19 cellular contexts compared by ENCODE assay signal in genomic region chr6:124470803-124471202, GRCh38.
A peak's percentile ranks its signal among the peaks of the same experiment; 100 is the strongest.
DNase-seq lines count a peak whose midpoint lies in the region.
"Had no signal": no experiment of that assay in that cellular context is flagged by ENCODE, and none has a peak within 500 bp of the region (broad histone marks: within the 10 kb centered on the region; RNA-seq: fewer than 3 reads in every experiment).

No MANE protein-coding gene starts in this region.

- DNase-seq in DMS 273 (lab: John Stamatoyannopoulos, UW; ENCODE audit: unreplicated experiment) (peak; percentile 2), DMS 273 treated with DMSO at 0.1 percent for 48 hours (lab: John Stamatoyannopoulos, UW) (no peak), NCI-H82 (lab: John Stamatoyannopoulos, UW) (peak; percentile 30), NCI-H82 treated with DMSO at 0.1 percent for 48 hours (lab: John Stamatoyannopoulos, UW; ENCODE audit: unreplicated experiment) (no peak), NCI-H2029 (lab: John Stamatoyannopoulos, UW) (peak; percentile 61), myocyte (ENCODE audit: low read depth) (peak; percentile 67), germinal center (ENCODE audit: low spot score) (no peak), AG20443 (ENCODE audit: low spot score) (no peak)
- DNase-seq: ACHN; CD4-positive, CD25-positive, alpha-beta regulatory T cell; DND-41; IMR-90; KG1; NCI-H1092; NCI-H1436 treated with DMSO at 0.1 percent for 48 hours; NCI-H187 treated with DMSO at 0.1 percent for 48 hours; NCI-H526 treated with DMSO at 0.1 percent for 48 hours; OCI-M1; SIG-M5 had no signal

Comparison
In these comparisons a context has a peak if more than half of its experiments do, and no peak if none do; other contexts are left out.
1. DNase-seq: peak in DMS 273 (single experiment), NCI-H82 (single experiment), NCI-H2029 (single experiment) and myocyte (single experiment); none in DMS 273 treated with DMSO at 0.1 percent for 48 hours (single experiment), NCI-H82 treated with DMSO at 0.1 percent for 48 hours (single experiment), germinal center (single experiment) and AG20443 (single experiment).